8 cellular contexts compared by ENCODE assay signal in genomic region chr21:34072145-34073031, GRCh38. TPM values are rescaled to one million over a fixed set of nuclear protein-coding genes. Genes with fewer than 3 reads are reported as not detected.
A peak's percentile ranks its signal among the peaks of the same experiment; 100 is the strongest.
DNase-seq lines count a peak whose midpoint lies in the region; ATAC-seq, FAIRE-seq and TF ChIP-seq lines count a peak whose summit lies in the region.

No MANE protein-coding gene starts in this region.

- no peak for TF ChIP-seq EP300 in GM12878 (IDR thresholded peaks at IDR 0.05; ENCODE audit: borderline replicate concordance in 1 of 2, control insufficient read depth in 1 of 2, low read depth in 2 of 2, low read length in 2 of 2)

- TF ChIP-seq RAD21 in GM12878 (IDR thresholded peaks at IDR 0.05; ENCODE audit: insufficient read depth, low read depth, low read length) = no peak

- 79% methylated on average over 25 of the region's 32 CpGs for WGBS in GM12878 (ENCODE audit: insufficient coverage, insufficient replicate concordance, low lambda C conversion rate, missing lambda C conversion rate)

- H3K4me2 ChIP-seq in GM12878 (ENCODE audit: control insufficient read depth, insufficient read depth) = peak overlapping the region; percentile 93

- TF ChIP-seq POLR2A in GM12878 (IDR thresholded peaks at IDR 0.05; ENCODE audit: low read depth, low read length) = no peak

- TF ChIP-seq CTCF in HL-60 (IDR thresholded peaks at IDR 0.05; ENCODE audit: insufficient read depth, low read length) = no peak
- TF ChIP-seq CTCF in GM12878 (IDR thresholded peaks at IDR 0.05 in 2 of 3, conservative IDR thresholded peaks at IDR 0.05 in 1 of 3; ENCODE audit: control insufficient read depth in 2 of 3, extremely low read depth in 1 of 3, insufficient read depth in 1 of 3, low read depth in 3 of 3, low read length in 3 of 3) = no peak
- no peak for TF ChIP-seq CTCF in kidney epithelial cell (IDR thresholded peaks at IDR 0.05; ENCODE audit: insufficient read depth, low read length, poor library complexity, severe bottlenecking)

- H4K20me1 ChIP-seq in GM12878 (ENCODE audit: control insufficient read depth, insufficient read depth) = no peaks in the 10 kb centered on the region

- BruUV-seq in GM12878 (replicated peaks; lab: Mats Ljungman, UMichigan) = no TSS peak

- RAD21 ChIA-PET in GM12878 (lab: Charles Lee; ENCODE audit: unreplicated experiment) = interaction anchor here (1.1 to 7.0 kb wide), 3 partner anchors 51 to 149 kb away, joined by 4 to 51 read pairs (median 20); no protein-coding TSS in a partner anchor

- peak overlapping the region; percentile 7 for H3K27ac ChIP-seq in HL-60 (replicated peaks)
- peak overlapping the region; percentile 24; the same call in 1 of the 2 replicates for H3K27ac ChIP-seq in GM12878 (ENCODE audit: control insufficient read depth, insufficient read depth)
- H3K27ac ChIP-seq in subcutaneous abdominal adipose tissue (ENCODE audit: low read depth, low read length) = peak overlapping the region; percentile 86

- peak overlapping the region; percentile 37; the same call in 1 of the 2 replicates for H3K9ac ChIP-seq in GM12878 (ENCODE audit: control insufficient read depth, insufficient read depth, low read length)
- H3K9ac ChIP-seq in subcutaneous abdominal adipose tissue (ENCODE audit: low read length in 5 of 5) = peak overlapping the region in 4 of 5 donors; percentile 11 to 68 (median 56)

- H3K4me3 ChIP-seq in HL-60 (replicated peaks; ENCODE audit: insufficient read depth, low read length) = peak overlapping the region; percentile 67
- peak overlapping the region; percentile 71; the same call in 1 of the 2 replicates for H3K4me3 ChIP-seq in GM12878
- H3K4me3 ChIP-seq in kidney epithelial cell (ENCODE audit: low read depth, low read length) = peak overlapping the region; percentile 49
- peak overlapping the region; percentile 31 to 82 (median 70) for H3K4me3 ChIP-seq in subcutaneous abdominal adipose tissue (ENCODE audit: low read depth in 1 of 5, low read length in 5 of 5)

- peak overlapping the region; percentile 81 for H2AFZ ChIP-seq in GM12878 (ENCODE audit: control insufficient read depth, low read depth, low read length)

- peaks cover 39% of the 10 kb centered on the region for H3K79me2 ChIP-seq in GM12878 (ENCODE audit: control insufficient read depth, insufficient read depth, low read length)

- CTCF ChIA-PET in GM12878 (lab: Yijun Ruan, JAX) = interaction anchor here (2.7 kb wide), 1 partner anchor 148 kb away, joined by 11 read pairs; no protein-coding TSS in a partner anchor

- peak; percentile 15 for ATAC-seq in GM19035 (IDR thresholded peaks at IDR 0.05; ENCODE audit: unreplicated experiment)
- no peak for ATAC-seq in GM12878
- ATAC-seq in HG03108 (IDR thresholded peaks at IDR 0.05; ENCODE audit: unreplicated experiment) = no peak
- ATAC-seq in GM18868 (IDR thresholded peaks at IDR 0.05; ENCODE audit: unreplicated experiment) = no peak

- FAIRE-seq in GM12878 (lab: Jason Lieb, UNC) = no peak

- H3K27me3 ChIP-seq in HL-60 (ENCODE audit: insufficient read depth, poor library complexity, severe bottlenecking) = no peaks in the 10 kb centered on the region
- no peaks in the 10 kb centered on the region for H3K27me3 ChIP-seq in GM12878 (replicated peaks in 1 of 2; ENCODE audit: control insufficient read depth in 2 of 2, insufficient read depth in 2 of 2, low read length in 1 of 2)
- H3K27me3 ChIP-seq in kidney epithelial cell (ENCODE audit: control insufficient read depth, insufficient read depth, low read length) = no peaks in the 10 kb centered on the region
- H3K27me3 ChIP-seq in subcutaneous abdominal adipose tissue (ENCODE audit: control insufficient read depth in 5 of 5, insufficient read depth in 4 of 5, low read length in 5 of 5) = no peaks in the 10 kb centered on the region

- in situ Hi-C loops in GM12878 (cut with MboI) = loop anchor here (5.0 kb wide), 1 partner anchor 125 kb away; no protein-coding TSS in a partner anchor

- SMC1A ChIA-PET in GM12878 (lab: Charles Lee; ENCODE audit: uncharacterized antibody, unreplicated experiment) = interaction anchor here (0.9 to 6.8 kb wide), 4 partner anchors 16 to 103 kb away, joined by 3 to 118 read pairs (median 10); no protein-coding TSS in a partner anchor

- peaks cover 10% of the 10 kb centered on the region for H3K4me1 ChIP-seq in GM12878 (ENCODE audit: control insufficient read depth, insufficient read depth, low read length)
- peaks cover 0 to 39% (median 37%) of the 10 kb centered on the region in 5 donors for H3K4me1 ChIP-seq in subcutaneous abdominal adipose tissue (ENCODE audit: control insufficient read depth in 5 of 5, insufficient read depth in 5 of 5, low read length in 5 of 5)

- POLR2A ChIA-PET in GM12878 (lab: Charles Lee) = interaction anchor here (0.8 to 1.1 kb wide), 3 partner anchors 25 to 124 kb away, joined by 3 to 5 read pairs (median 4); no protein-coding TSS in a partner anchor

- intact Hi-C loops in GM12878 (cut with micrococcal nuclease; ENCODE audit: unreplicated experiment) = no loop called here

- H3K36me3 ChIP-seq in GM12878 (ENCODE audit: control insufficient read depth in 2 of 2, insufficient read depth in 2 of 2, low read length in 1 of 2) = no peaks in the 10 kb centered on the region; a peak in 1 of 4 replicates
- no peaks in the 10 kb centered on the region for H3K36me3 ChIP-seq in kidney epithelial cell (ENCODE audit: control insufficient read depth, insufficient read depth, low read length)
- no peaks in the 10 kb centered on the region for H3K36me3 ChIP-seq in subcutaneous abdominal adipose tissue (ENCODE audit: control insufficient read depth in 5 of 5, insufficient read depth in 5 of 5, low read length in 5 of 5)

- H3K9me3 ChIP-seq in GM12878 (replicated peaks; ENCODE audit: control insufficient read depth, insufficient read depth, low read length) = no peaks in the 10 kb centered on the region
- no peaks in the 10 kb centered on the region for H3K9me3 ChIP-seq in subcutaneous abdominal adipose tissue (ENCODE audit: control insufficient read depth in 5 of 5, low read length in 5 of 5)

- no peak for DNase-seq in HL-60 (ENCODE audit: low read depth in 1 of 2, low spot score in 1 of 2)
- no peak for DNase-seq in GM12878 (ENCODE audit: low read depth, low spot score)
- no peak for DNase-seq in kidney epithelial cell (ENCODE audit: low read depth)
- no peak for DNase-seq in iPS-NIHi11 (ENCODE audit: low spot score)

TF ChIP-seq in GM12878, 131 proteins besides CTCF, POLR2A, EP300 and RAD21 (continues in another document):
- TF ChIP-seq LARP7 (IDR thresholded peaks at IDR 0.05) (0 out of 2 replicates have a peak, but pooled peaks have one; percentile 56), GATAD2B (conservative IDR thresholded peaks at IDR 0.05; ENCODE audit: low read depth) (0 out of 2 replicates have a peak, but pooled peaks have one; percentile 39), E2F4 (IDR thresholded peaks at IDR 0.05; ENCODE audit: low read depth, low read length) (no peak), ASH2L (IDR thresholded peaks at IDR 0.05; ENCODE audit: borderline replicate concordance, low read depth) (no peak), KLF5 (IDR thresholded peaks at IDR 0.05; ENCODE audit: partially characterized antibody) (no peak), SMARCA5 (IDR thresholded peaks at IDR 0.05) (0 out of 2 replicates have a peak, but pooled peaks have one; percentile 23)

RNA-seq across cellular contexts. Expression of gene MRPS6, which starts 1.0 kb away (rescaled TPM):
- 47.5 and 49.3 TPM in 2 replicates for total RNA-seq in GM12878 (2013; cell fraction: nucleolus; rRNA removed)
- 32.5 and 37.3 TPM in 2 replicates for total RNA-seq in GM12878 (2014; rRNA removed)
- total RNA-seq in GM12878 (2014; rRNA removed; fragmentation: Illumina TruSeq; extraction: Trizol) = 39.8 and 41.0 TPM in 2 replicates
- 97.0 and 101 TPM in 2 replicates for total RNA-seq in GM12878 (2021)
- 58.7 TPM for polyA plus RNA-seq in GM12878 (2011; ENCODE audit: low read depth)
- polyA plus RNA-seq in GM12878 (2011; rRNA removed) = 45.1 and 61.3 TPM in 2 replicates
- 39.0 and 43.6 TPM in 2 replicates for polyA plus RNA-seq in GM12878 (2011; cell fraction: cytosol; rRNA removed)
- polyA plus RNA-seq in GM12878 (2011; cell fraction: nucleus; rRNA removed) = 67.4 and 71.1 TPM in 2 replicates
- polyA plus RNA-seq in GM12878 (2012) = 74.7 and 85.0 TPM in 2 replicates
- polyA plus RNA-seq in GM12878 (2014; fragmentation: Illumina TruSeq; extraction: Trizol) = 107 TPM in 2 replicates
- polyA plus RNA-seq in GM12878 (2014; fragmentation: Nextera tagmentation; extraction: Ambion mirVana) = 10 to 100 TPM; 55.6 to 95.2 TPM
- polyA plus RNA-seq in GM12878 (2014; rRNA removed) = 61.5 and 85.5 TPM in 2 replicates
- 100 to 1,000 TPM; 228 to 232 TPM for polyA plus RNA-seq in GM12878 (2016; fragmentation: Nextera tagmentation; extraction: Ambion mirVana)
- 23.5 and 29.5 TPM in 2 replicates for polyA minus RNA-seq in GM12878 (2011; rRNA and poly(A)+ RNA removed)
- 5.1 and 10.1 TPM in 2 replicates for polyA minus RNA-seq in GM12878 (2011; cell fraction: cytosol; rRNA and poly(A)+ RNA removed)
- 46.3 and 56.4 TPM in 2 replicates for polyA minus RNA-seq in GM12878 (2011; cell fraction: nucleus; rRNA and poly(A)+ RNA removed)
- 32.8 and 34.9 TPM in 2 replicates for total RNA-seq in kidney epithelial cell

RNA-seq across cellular contexts. Expression of gene SLC5A3, which starts 1.0 kb away (rescaled TPM):
- 279 and 285 TPM in 2 replicates for total RNA-seq in GM12878 (2013; cell fraction: nucleolus; rRNA removed)
- total RNA-seq in GM12878 (2014; rRNA removed) (17.5 and 22.0 TPM in 2 replicates), GM12878 (2014; rRNA removed; fragmentation: Illumina TruSeq; extraction: Trizol) (21.4 and 25.7 TPM in 2 replicates), GM12878 (2021) (20.6 and 20.9 TPM in 2 replicates), kidney epithelial cell (11.8 TPM in 2 replicates)
- 3.3 TPM for polyA plus RNA-seq in GM12878 (2011; ENCODE audit: low read depth)
- polyA plus RNA-seq in GM12878 (2011; rRNA removed) (19.7 and 34.3 TPM in 2 replicates), GM12878 (2014; fragmentation: Illumina TruSeq; extraction: Trizol) (14.7 and 18.7 TPM in 2 replicates), GM12878 (2014; fragmentation: Nextera tagmentation; extraction: Ambion mirVana) (1 to 10 TPM; 3.3 to 4.7 TPM), GM12878 (2014; rRNA removed) (7.8 and 9.2 TPM in 2 replicates), GM12878 (2016; fragmentation: Nextera tagmentation; extraction: Ambion mirVana) (1 to 10 TPM; 6.9 to 8.1 TPM)
- 6.1 and 9.4 TPM in 2 replicates for polyA plus RNA-seq in GM12878 (2011; cell fraction: cytosol; rRNA removed)
- polyA plus RNA-seq in GM12878 (2011; cell fraction: nucleus; rRNA removed) = 19.8 and 25.4 TPM in 2 replicates
- polyA plus RNA-seq in GM12878 (2012) = 6.0 and 8.3 TPM in 2 replicates
- 39.7 and 42.4 TPM in 2 replicates for polyA minus RNA-seq in GM12878 (2011; rRNA and poly(A)+ RNA removed)
- 12.6 and 15.2 TPM in 2 replicates for polyA minus RNA-seq in GM12878 (2011; cell fraction: cytosol; rRNA and poly(A)+ RNA removed)
- 58.9 and 71.1 TPM in 2 replicates for polyA minus RNA-seq in GM12878 (2011; cell fraction: nucleus; rRNA and poly(A)+ RNA removed)

Comparison
In these comparisons a context has a peak if more than half of its experiments do, and no peak if none do; other contexts are left out.
1. H3K27ac ChIP-seq: peak in every context shown above with its lines; median percentile 86 in subcutaneous abdominal adipose tissue; 24 in GM12878; 7 in HL-60.